ENCODE assay signal across 19 cellular contexts in the genomic region with DNA sequence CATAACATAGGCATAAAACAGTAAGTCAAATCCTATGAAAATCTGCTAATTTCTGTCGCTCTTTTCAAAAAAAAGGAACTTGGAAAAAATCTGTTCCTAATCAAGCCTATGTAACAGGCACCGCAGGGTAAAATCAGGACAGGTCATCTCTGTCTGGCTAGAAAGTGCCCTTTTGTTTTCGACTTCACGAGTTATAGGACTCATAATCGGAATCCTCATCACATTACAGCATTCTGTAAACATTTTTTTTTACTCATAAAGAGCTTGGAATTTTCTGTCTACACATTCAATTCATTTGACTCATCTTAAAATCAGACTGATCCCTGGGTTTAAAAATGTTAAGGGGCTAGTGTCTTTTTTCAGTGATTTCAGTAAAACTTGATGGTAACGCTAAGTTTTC.
DNase-seq lines count a peak whose midpoint lies in the region; TF ChIP-seq lines count a peak whose summit lies in the region.
"Had no signal": no experiment of that assay in that cellular context is flagged by ENCODE, and none has a peak within 500 bp of the region (broad histone marks: within the 10 kb centered on the region; RNA-seq: fewer than 3 reads in every experiment).

No MANE protein-coding gene starts in this region.

- H3K4me3 ChIP-seq in foreskin fibroblast (ENCODE audit: low read depth in 1 of 2, low read length in 2 of 2) (no peak overlapping the region), skeletal muscle tissue (ENCODE audit: low read length in 3 of 3) (no peak overlapping the region)

- no peaks in the 10 kb centered on the region for H3K27me3 ChIP-seq in skeletal muscle tissue (ENCODE audit: control insufficient read depth in 3 of 3, insufficient read depth in 3 of 3, low read length in 3 of 3)

- no peaks in the 10 kb centered on the region for H3K27me3 Mint-ChIP-seq in activated naive CD4-positive, alpha-beta T cell treated with anti-CD3 and anti-CD28 coated beads, Interleukin-2, amount 10 ng/mL, durations not matched to agents 7 days and 5 days
- H3K27me3 Mint-ChIP-seq: activated naive CD8-positive, alpha-beta T cell treated with anti-CD3 and anti-CD28 coated beads, Interleukin-2, amount 10 ng/mL, durations not matched to agents 7 days and 5 days; type B pancreatic cell had no signal

- no peak overlapping the region for H3K4me3 Mint-ChIP-seq in activated naive CD4-positive, alpha-beta T cell treated with anti-CD3 and anti-CD28 coated beads, Interleukin-2, amount 10 ng/mL, durations not matched to agents 7 days and 5 days
- H3K4me3 Mint-ChIP-seq: activated naive CD8-positive, alpha-beta T cell treated with anti-CD3 and anti-CD28 coated beads, Interleukin-2, amount 10 ng/mL, durations not matched to agents 7 days and 5 days had no signal

- H3K27ac ChIP-seq in skeletal muscle tissue (ENCODE audit: low read depth, low read length) = peak overlapping the region; percentile 50
- H3K27ac ChIP-seq: VCaP had no signal

- no peaks in the 10 kb centered on the region for H3K36me3 ChIP-seq in skeletal muscle tissue (ENCODE audit: control insufficient read depth in 3 of 3, insufficient read depth in 3 of 3, low read length in 3 of 3)

- no peaks in the 10 kb centered on the region for H3K36me3 Mint-ChIP-seq in activated naive CD4-positive, alpha-beta T cell treated with anti-CD3 and anti-CD28 coated beads, Interleukin-2, amount 10 ng/mL, durations not matched to agents 7 days and 5 days
- H3K36me3 Mint-ChIP-seq: activated naive CD8-positive, alpha-beta T cell treated with anti-CD3 and anti-CD28 coated beads, Interleukin-2, amount 10 ng/mL, durations not matched to agents 7 days and 5 days; type B pancreatic cell had no signal

- CTCF ChIA-PET in activated naive CD4-positive, alpha-beta T cell treated with anti-CD3 and anti-CD28 coated beads, Interleukin-2, amount 10 ng/mL, durations not matched to agents 7 days and 5 days (lab: Charles Lee) = no interaction called here

- H3K9me3 ChIP-seq in skeletal muscle tissue (ENCODE audit: control insufficient read depth in 3 of 3, low read length in 3 of 3) = no peaks in the 10 kb centered on the region

- H3K9me3 Mint-ChIP-seq in activated naive CD4-positive, alpha-beta T cell treated with anti-CD3 and anti-CD28 coated beads, Interleukin-2, amount 10 ng/mL, durations not matched to agents 7 days and 5 days = no peaks in the 10 kb centered on the region
- H3K9me3 Mint-ChIP-seq: activated naive CD8-positive, alpha-beta T cell treated with anti-CD3 and anti-CD28 coated beads, Interleukin-2, amount 10 ng/mL, durations not matched to agents 7 days and 5 days; type B pancreatic cell had no signal

- peaks cover 21 to 24% (median 23%) of the 10 kb centered on the region in 3 donors for H3K4me1 ChIP-seq in skeletal muscle tissue (ENCODE audit: control insufficient read depth in 3 of 3, insufficient read depth in 3 of 3, low read length in 3 of 3)

- no peaks in the 10 kb centered on the region for H3K4me1 Mint-ChIP-seq in activated naive CD4-positive, alpha-beta T cell treated with anti-CD3 and anti-CD28 coated beads, Interleukin-2, amount 10 ng/mL, durations not matched to agents 7 days and 5 days
- H3K4me1 Mint-ChIP-seq: activated naive CD8-positive, alpha-beta T cell treated with anti-CD3 and anti-CD28 coated beads, Interleukin-2, amount 10 ng/mL, durations not matched to agents 7 days and 5 days had no signal

- no peak for DNase-seq in activated naive CD4-positive, alpha-beta T cell treated with anti-CD3 and anti-CD28 coated beads, Interleukin-2, amount 10 ng/mL, durations not matched to agents 7 days and 5 days
- no peak for DNase-seq in activated naive CD4-positive, alpha-beta T cell treated with Interleukin-2 at 50 U/mL for 16 hours
- DNase-seq in SK-N-DZ (ENCODE audit: low spot score) (peak; percentile 10), foreskin fibroblast (peak; percentile 72 to 76), NCI-H187 treated with DMSO at 0.1 percent for 48 hours (lab: John Stamatoyannopoulos, UW) (no peak), NCI-H2227 (lab: John Stamatoyannopoulos, UW; ENCODE audit: unreplicated experiment) (no peak)
- no peak for DNase-seq in stimulated activated CD4-positive, alpha-beta T cell treated with anti-CD3 and anti-CD28 coated beads, Interleukin-4, amount 100 ng/mL, for 24 hours
- DNase-seq: activated naive CD8-positive, alpha-beta T cell treated with anti-CD3 and anti-CD28 coated beads, Interleukin-2, amount 10 ng/mL, durations not matched to agents 7 days and 5 days; dermis blood vessel endothelial cell; DMS53; H7; head of caudate nucleus; NCI-H1105; NCI-H524 treated with DMSO at 0.1 percent for 48 hours; nucleus accumbens; stimulated activated CD8-positive, alpha-beta memory T cell treated with anti-CD3 and anti-CD28 coated beads, Interleukin-4, amount 100 ng/mL, for 48 hours had no signal

- H3K27ac Mint-ChIP-seq in activated naive CD4-positive, alpha-beta T cell treated with anti-CD3 and anti-CD28 coated beads, Interleukin-2, amount 10 ng/mL, durations not matched to agents 7 days and 5 days = peak overlapping the region; percentile 9
- H3K27ac Mint-ChIP-seq: activated naive CD8-positive, alpha-beta T cell treated with anti-CD3 and anti-CD28 coated beads, Interleukin-2, amount 10 ng/mL, durations not matched to agents 7 days and 5 days; type B pancreatic cell had no signal

- TF ChIP-seq CTCF in foreskin fibroblast (IDR thresholded peaks at IDR 0.05; ENCODE audit: low read depth, low read length) = no peak

- peak overlapping the region in 2 of 3 donors; percentile 8 to 25 for H3K9ac ChIP-seq in skeletal muscle tissue (ENCODE audit: low read depth in 1 of 3, low read length in 3 of 3)

Comparison
In these comparisons a context has a peak if more than half of its experiments do, and no peak if none do; other contexts are left out.
1. DNase-seq: peak in SK-N-DZ (single experiment) and foreskin fibroblast (2 of 2); none in activated naive CD4-positive, alpha-beta T cell treated with anti-CD3 and anti-CD28 coated beads, Interleukin-2, amount 10 ng/mL, durations not matched to agents 7 days and 5 days (single experiment), activated naive CD4-positive, alpha-beta T cell treated with Interleukin-2 at 50 U/mL for 16 hours (single experiment), NCI-H187 treated with DMSO at 0.1 percent for 48 hours (single experiment), NCI-H2227 (single experiment) and stimulated activated CD4-positive, alpha-beta T cell treated with anti-CD3 and anti-CD28 coated beads, Interleukin-4, amount 100 ng/mL, for 24 hours (single experiment).